ENCODE assay signal across 10 cellular contexts in genomic region chr2:101832114-101832513, GRCh38.
A peak's percentile ranks its signal among the peaks of the same experiment; 100 is the strongest.
DNase-seq lines count a peak whose midpoint lies in the region; ATAC-seq and TF ChIP-seq lines count a peak whose summit lies in the region.
"Had no signal": no experiment of that assay in that cellular context is flagged by ENCODE, and none has a peak within 500 bp of the region (broad histone marks: within the 10 kb centered on the region; RNA-seq: fewer than 3 reads in every experiment).

No MANE protein-coding gene starts in this region.

- no peaks in the 10 kb centered on the region for H3K9me3 ChIP-seq in IMR-90 (ENCODE audit: control insufficient read depth, insufficient read depth, low read length)
- H3K9me3 ChIP-seq in breast epithelium, result no peaks in the 10 kb centered on the region
- no peaks in the 10 kb centered on the region for H3K9me3 ChIP-seq in neural cell (ENCODE audit: low read length)
- H3K9me3 ChIP-seq in gastrocnemius medialis, result no peaks in the 10 kb centered on the region
- H3K9me3 ChIP-seq: MG63 had no signal

- H3K4me2 ChIP-seq in IMR-90 (ENCODE audit: low read depth, low read length) (no peak overlapping the region), neural cell (ENCODE audit: low read length) (no peak overlapping the region)

- POLR2A ChIA-PET in IMR-90 (lab: Charles Lee; ENCODE audit: unreplicated experiment), result no interaction called here

- dilution Hi-C loops in IMR-90 (cut with HindIII; ENCODE audit: low sequenced_read_pairs, unreplicated experiment), result no loop called here

- peak overlapping the region; percentile 12 for H2BK5ac ChIP-seq in IMR-90 (ENCODE audit: low read depth, low read length, poor library complexity, severe bottlenecking)

- TF ChIP-seq POLR2A in IMR-90 (IDR thresholded peaks at IDR 0.05; ENCODE audit: low read depth, low read length), result no peak
- no peak for TF ChIP-seq POLR2A in breast epithelium (IDR thresholded peaks at IDR 0.05)
- no peak for TF ChIP-seq POLR2A in gastrocnemius medialis (IDR thresholded peaks at IDR 0.05)

- no peak overlapping the region for H2BK120ac ChIP-seq in IMR-90 (ENCODE audit: low read depth, low read length)

- peaks cover 38 to 63% of the 10 kb centered on the region in 2 experiments for H3K79me1 ChIP-seq in IMR-90 (ENCODE audit: low read depth in 1 of 2, low read length in 2 of 2)

- no peaks in the 10 kb centered on the region for H3K9me2 ChIP-seq in neural cell (ENCODE audit: insufficient read depth, low read length)

- no peak overlapping the region for H3K4me3 ChIP-seq in IMR-90 (ENCODE audit: insufficient read depth, low read depth, low read length)
- no peak overlapping the region for H3K4me3 ChIP-seq in breast epithelium
- no peak overlapping the region for H3K4me3 ChIP-seq in neural cell (ENCODE audit: low read length)
- no peak overlapping the region for H3K4me3 ChIP-seq in gastrocnemius medialis
- H3K4me3 ChIP-seq: MG63, skin epidermis had no signal

- TF ChIP-seq RAD21 in IMR-90 (IDR thresholded peaks at IDR 0.05; ENCODE audit: low read length), result peak; percentile 34
- TF ChIP-seq RAD21 in neural cell (conservative IDR thresholded peaks at IDR 0.05), result peak; percentile 36

- H3K4me1 ChIP-seq in IMR-90 (ENCODE audit: control insufficient read depth, insufficient read depth, low read length) (peaks cover 22% of the 10 kb centered on the region), breast epithelium (no peaks in the 10 kb centered on the region), gastrocnemius medialis (peaks cover 11 to 12% of the 10 kb centered on the region in 2 donors)

- H4K8ac ChIP-seq in IMR-90 (ENCODE audit: low read depth in 2 of 2, low read length in 2 of 2), result no peak overlapping the region

- H3K27ac ChIP-seq in IMR-90 (ENCODE audit: insufficient read depth, low read length) (no peak overlapping the region), breast epithelium (no peak overlapping the region), neural cell (ENCODE audit: low read length) (no peak overlapping the region), gastrocnemius medialis (peak overlapping the region in 1 of 4 donors; percentile 37)

- peaks cover 3% of the 10 kb centered on the region for H3F3A ChIP-seq in neural cell (ENCODE audit: insufficient read depth, low read length, poor library complexity, severe bottlenecking)

- WGBS in IMR-90 (ENCODE audit: extremely low coverage in 2 of 2, insufficient read length in 1 of 2), 2 experiments, result no CpG with 5 or more reads among the region's 1 CpG

- H3K18ac ChIP-seq in IMR-90 (ENCODE audit: low read depth, low read length), result no peak overlapping the region

- H3K9me1 ChIP-seq in IMR-90 (ENCODE audit: insufficient read depth, low read length), result peaks cover 22% of the 10 kb centered on the region

- intact Hi-C loops in IMR-90 (cut with micrococcal nuclease), result loop anchor here (5.0 kb wide), 1 partner anchor 490 kb away; no protein-coding TSS in a partner anchor
- intact Hi-C loops in breast epithelium (cut with DNase I; ENCODE audit: low total_unique reads), result no loop called here
- intact Hi-C loops in gastrocnemius medialis (cut with DNase I; ENCODE audit: low total_unique reads), result loop anchor here (5.0 kb wide), 2 partner anchors 60 to 490 kb away; no protein-coding TSS in a partner anchor

- peaks cover 3% of the 10 kb centered on the region for H3K79me2 ChIP-seq in neural cell (replicated peaks; ENCODE audit: insufficient read depth, low read length)

- H4K91ac ChIP-seq in IMR-90 (ENCODE audit: insufficient read depth, low read depth, low read length), result no peak overlapping the region

- H4K20me1 ChIP-seq in IMR-90 (ENCODE audit: insufficient read depth, low read length) (peaks cover 31% of the 10 kb centered on the region; the same call in 1 of the 2 replicates), neural cell (ENCODE audit: insufficient read depth) (no peaks in the 10 kb centered on the region)

- ATAC-seq in IMR-90 (ENCODE audit: low read depth), result no peak
- ATAC-seq in gastrocnemius medialis, result no peak
- ATAC-seq in GM21423 (IDR thresholded peaks at IDR 0.05; ENCODE audit: unreplicated experiment), result no peak
- ATAC-seq in HG02852 (IDR thresholded peaks at IDR 0.05; ENCODE audit: unreplicated experiment), result no peak

- no peak overlapping the region for H2AK9ac ChIP-seq in IMR-90 (replicated peaks; ENCODE audit: low read depth, low read length, poor library complexity)

- peaks cover 31% of the 10 kb centered on the region for H3K36me3 ChIP-seq in IMR-90 (ENCODE audit: control insufficient read depth, insufficient read depth, low read length)
- no peaks in the 10 kb centered on the region for H3K36me3 ChIP-seq in breast epithelium
- H3K36me3 ChIP-seq in neural cell (ENCODE audit: insufficient read depth, low read length), result peaks cover 14% of the 10 kb centered on the region
- H3K36me3 ChIP-seq in gastrocnemius medialis, result peaks cover 0 to 36% of the 10 kb centered on the region in 2 donors

- TF ChIP-seq CTCF in AG09319 (IDR thresholded peaks at IDR 0.05; ENCODE audit: low read depth, low read length) (peak; percentile 25; the same call in 1 of the 2 replicates), IMR-90 (conservative IDR thresholded peaks at IDR 0.05; ENCODE audit: low read depth, low read length) (peak; percentile 41), breast epithelium (IDR thresholded peaks at IDR 0.05) (peak in 2 of 3 donors; percentile 19 to 30), neural cell (IDR thresholded peaks at IDR 0.05; ENCODE audit: poor library complexity, severe bottlenecking) (peak; percentile 41), gastrocnemius medialis (IDR thresholded peaks at IDR 0.05 in 4 of 5, conservative IDR thresholded peaks at IDR 0.05 in 1 of 5) (peak in 1 of 5 experiments; percentile 28)

- CTCF ChIA-PET in IMR-90 (lab: Yijun Ruan, JAX), result interaction anchor here (0.6 to 2.1 kb wide), 16 partner anchors 9 to 490 kb away, joined by 3 to 10 read pairs (median 4); partner anchors contain the start of gene MAP4K4

- DNase-seq in AG09319 (ENCODE audit: extremely low read depth, low read depth) (no peak), IMR-90 (no peak), breast epithelium (ENCODE audit: low spot score in 2 of 2) (no peak), gastrocnemius medialis (no peak)
- no peak for DNase-seq in stimulated activated naive CD4-positive, alpha-beta T cell treated with Interleukin-2 at 50 U/mL for 16 hours (lab: John Stamatoyannopoulos, UW)
- DNase-seq: MG63 had no signal

- no peaks in the 10 kb centered on the region for H3K27me3 ChIP-seq in IMR-90 (ENCODE audit: control insufficient read depth, insufficient read depth, low read length)
- H3K27me3 ChIP-seq in breast epithelium, result no peaks in the 10 kb centered on the region
- H3K27me3 ChIP-seq in neural cell (ENCODE audit: insufficient read depth, low read depth, low read length), result no peaks in the 10 kb centered on the region
- no peaks in the 10 kb centered on the region for H3K27me3 ChIP-seq in gastrocnemius medialis
- H3K27me3 ChIP-seq: MG63 had no signal

- H3K9ac ChIP-seq in IMR-90 (ENCODE audit: low read depth, low read length) (no peak overlapping the region), neural cell (ENCODE audit: low read length) (no peak overlapping the region)

- H3K4ac ChIP-seq in IMR-90 (ENCODE audit: low read depth, low read length), result no peak overlapping the region

- no peak overlapping the region for H2AFZ ChIP-seq in IMR-90 (replicated peaks; ENCODE audit: low read length, poor library complexity)
- no peak overlapping the region for H2AFZ ChIP-seq in neural cell (ENCODE audit: low read depth, low read length)

- H3K14ac ChIP-seq in IMR-90 (replicated peaks; ENCODE audit: low read depth, low read length), result no peak overlapping the region

- in situ Hi-C loops in IMR-90 (cut with MboI; ENCODE audit: low sequenced_read_pairs), result loop anchor here (5.0 to 10.0 kb wide), 3 partner anchors 135 to 487 kb away; partner anchors contain the start of gene MAP4K4
- in situ Hi-C loops in gastrocnemius medialis (cut with MboI; ENCODE audit: low sequenced_read_pairs in 4 of 4), result loop anchor here (5.0 to 25.0 kb wide), 7 partner anchors 135 to 495 kb away; partner anchors contain the start of gene MAP4K4 (in 2 of the 4)

- H2AK5ac ChIP-seq in IMR-90 (ENCODE audit: low read depth, low read length), result no peak overlapping the region

- no peak overlapping the region for H3K56ac ChIP-seq in IMR-90 (ENCODE audit: extremely low read depth, insufficient read depth, low read length)

- TF ChIP-seq EP300 in neural cell (conservative IDR thresholded peaks at IDR 0.05; ENCODE audit: poor library complexity, severe bottlenecking), result no peak

- no peak overlapping the region for H2BK15ac ChIP-seq in IMR-90 (ENCODE audit: low read depth, low read length)

- no peak overlapping the region for H2BK20ac ChIP-seq in IMR-90 (ENCODE audit: low read depth, low read length)

- no peak overlapping the region for H3K23ac ChIP-seq in IMR-90 (ENCODE audit: low read depth, low read length)

- BruUV-seq in IMR-90 (replicated peaks; lab: Mats Ljungman, UMichigan), result no TSS peak

- H4K5ac ChIP-seq in IMR-90 (ENCODE audit: low read depth, low read length), result no peak overlapping the region

TF ChIP-seq in IMR-90, 13 proteins besides CTCF, POLR2A, EP300 and RAD21:
- TF ChIP-seq SMC3 (IDR thresholded peaks at IDR 0.05; ENCODE audit: low read depth, low read length), result peak; percentile 26; the same call in 1 of the 2 replicates
- TF ChIP-seq MXI1 (IDR thresholded peaks at IDR 0.05; ENCODE audit: borderline replicate concordance, low read depth, low read length), result no peak

TF ChIP-seq in neural cell, 6 proteins besides CTCF, POLR2A, EP300 and RAD21 (continues in another document):
- TF ChIP-seq MXI1 (conservative IDR thresholded peaks at IDR 0.05; ENCODE audit: poor library complexity, severe bottlenecking), result no peak
- no peak for TF ChIP-seq POLR2AphosphoS5 (IDR thresholded peaks at IDR 0.05)
- TF ChIP-seq SMC3 (conservative IDR thresholded peaks at IDR 0.05; ENCODE audit: poor library complexity), result no peak
- TF ChIP-seq TAF1 (IDR thresholded peaks at IDR 0.05; ENCODE audit: low read depth), result no peak
